ENCODE assay signal across 1 cellular context in the genomic region with DNA sequence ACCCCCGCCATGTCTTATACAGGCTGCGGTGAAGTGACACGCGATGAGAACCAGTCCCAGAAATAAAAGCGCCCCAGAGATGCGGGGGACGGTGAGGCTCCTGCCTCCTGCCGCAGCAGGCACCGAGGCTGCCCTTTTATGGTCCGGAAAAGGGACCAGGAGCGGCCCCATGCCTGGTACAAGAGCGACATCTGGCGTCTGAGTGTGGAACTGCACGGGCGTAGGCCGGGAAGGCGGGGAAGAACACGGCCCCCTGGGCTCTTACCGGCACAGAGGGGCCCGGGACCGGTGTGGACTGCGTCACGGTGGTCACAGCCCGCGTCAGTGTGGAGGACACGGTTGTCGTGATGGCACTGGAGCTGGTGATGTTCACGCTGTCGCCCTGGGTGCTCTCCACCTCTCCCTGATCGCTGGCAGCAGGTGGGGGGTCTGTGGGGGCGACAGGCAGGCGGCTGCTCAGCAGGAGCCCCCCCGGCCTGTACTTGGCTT.
TF ChIP-seq lines count a peak whose summit lies in the region.

No MANE protein-coding gene starts in this region.

TF ChIP-seq in WTC11, 78 proteins besides CTCF, POLR2A, EP300 and RAD21 (continued from another document):
- no peak for TF ChIP-seq ARID4B (CRISPR knock-in tag; IDR thresholded peaks at IDR 0.05; ENCODE audit: borderline replicate concordance)
- TF ChIP-seq MYBL2 (CRISPR knock-in tag; IDR thresholded peaks at IDR 0.05) = no peak
- no peak for TF ChIP-seq SOX15 (CRISPR knock-in tag; IDR thresholded peaks at IDR 0.05)
- TF ChIP-seq SMAD4 (CRISPR knock-in tag; IDR thresholded peaks at IDR 0.05) = no peak
- TF ChIP-seq, protein P1, sequence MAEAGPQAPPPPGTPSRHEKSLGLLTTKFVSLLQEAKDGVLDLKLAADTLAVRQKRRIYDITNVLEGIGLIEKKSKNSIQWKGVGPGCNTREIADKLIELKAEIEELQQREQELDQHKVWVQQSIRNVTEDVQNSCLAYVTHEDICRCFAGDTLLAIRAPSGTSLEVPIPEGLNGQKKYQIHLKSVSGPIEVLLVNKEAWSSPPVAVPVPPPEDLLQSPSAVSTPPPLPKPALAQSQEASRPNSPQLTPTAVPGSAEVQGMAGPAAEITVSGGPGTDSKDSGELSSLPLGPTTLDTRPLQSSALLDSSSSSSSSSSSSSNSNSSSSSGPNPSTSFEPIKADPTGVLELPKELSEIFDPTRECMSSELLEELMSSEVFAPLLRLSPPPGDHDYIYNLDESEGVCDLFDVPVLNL (CRISPR knock-in tag; IDR thresholded peaks at IDR 0.05; ENCODE audit: borderline replicate concordance, low read depth) = no peak
